In the genomic region with DNA sequence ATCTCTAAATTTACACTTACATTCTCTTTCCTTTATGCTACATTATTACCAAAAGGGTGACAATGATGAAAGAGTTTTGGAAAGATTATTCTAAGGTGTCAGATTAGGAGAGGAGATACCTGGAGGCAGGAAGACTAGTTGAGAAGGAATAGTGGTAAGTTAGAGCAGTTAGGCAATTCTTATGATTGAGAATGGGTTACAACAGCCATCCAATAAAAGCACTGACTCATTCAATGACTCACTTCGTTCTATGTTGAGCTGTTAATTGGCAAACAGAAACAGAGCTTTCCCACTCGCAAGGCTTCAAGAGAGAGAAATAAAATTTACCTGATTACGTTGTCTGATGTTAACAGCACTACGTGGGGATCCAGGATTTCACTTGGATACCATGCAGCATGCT, we compare ENCODE assay signal across 10 cellular contexts. TPM values are rescaled to one million over a fixed set of nuclear protein-coding genes. Genes with fewer than 3 reads are reported as not detected.
DNase-seq lines count a peak whose midpoint lies in the region; ATAC-seq, FAIRE-seq and TF ChIP-seq lines count a peak whose summit lies in the region.
"Had no signal": no experiment of that assay in that cellular context is flagged by ENCODE, and none has a peak within 500 bp of the region (broad histone marks: within the 10 kb centered on the region; RNA-seq: fewer than 3 reads in every experiment).

No MANE protein-coding gene starts in this region.

- no peak for DNase-seq in HepG2 (ENCODE audit: low spot score)
- DNase-seq in glomerular visceral epithelial cell (ENCODE audit: extremely low spot score): peak; percentile 50
- no peak for DNase-seq in aorta
- no peak for DNase-seq in NCI-H345 (lab: John Stamatoyannopoulos, UW)
- no peak for DNase-seq in GM12891 (ENCODE audit: insufficient read length, low spot score)
- DNase-seq: activated naive CD8-positive, alpha-beta T cell treated with anti-CD3 and anti-CD28 coated beads, Interleukin-2, amount 10 ng/mL, durations not matched to agents 7 days and 5 days; Caco-2 had no signal

- BruUV-seq in HepG2 (replicated peaks; lab: Mats Ljungman, UMichigan): no TSS peak

- peak overlapping the region; percentile 9 for H3K4me3 Mint-ChIP-seq in activated T-helper 17 cell treated with anti-CD3 and anti-CD28 coated beads, Interleukin-2, amount 50 U/mL, for 72 hours
- H3K4me3 Mint-ChIP-seq: activated naive CD8-positive, alpha-beta T cell treated with anti-CD3 and anti-CD28 coated beads, Interleukin-2, amount 10 ng/mL, durations not matched to agents 7 days and 5 days had no signal

- H3K9me3 ChIP-seq in liver (ENCODE audit: control insufficient read depth in 4 of 4, low read length in 3 of 4) (no peaks in the 10 kb centered on the region), HepG2 (ENCODE audit: low read length) (no peaks in the 10 kb centered on the region), aorta (ENCODE audit: control insufficient read depth, low read length) (no peaks in the 10 kb centered on the region)
- H3K9me3 ChIP-seq: Caco-2 had no signal

- WGBS in liver: 41% methylated on average over 4 of the region's 4 CpGs
- 95% methylated on average over 4 of the region's 4 CpGs for WGBS in HepG2 (ENCODE audit: low lambda C conversion rate)
- 2 to 5% methylated on average over 4 of the region's 4 CpGs for WGBS in aorta, 2 donors

- peak overlapping the region; percentile 61 to 88 for H3K27ac ChIP-seq in liver (ENCODE audit: low read depth in 1 of 2, low read length in 2 of 2)
- H3K27ac ChIP-seq in HepG2 (ENCODE audit: extremely low read length, insufficient read depth, low read length): no peak overlapping the region
- H3K27ac ChIP-seq in aorta (ENCODE audit: low read depth in 1 of 2, low read length in 2 of 2): peak overlapping the region in 1 of 2 donors; percentile 26

- no peaks in the 10 kb centered on the region for H3K27me3 Mint-ChIP-seq in activated T-helper 17 cell treated with anti-CD3 and anti-CD28 coated beads, Interleukin-2, amount 50 U/mL, for 72 hours
- H3K27me3 Mint-ChIP-seq: activated naive CD8-positive, alpha-beta T cell treated with anti-CD3 and anti-CD28 coated beads, Interleukin-2, amount 10 ng/mL, durations not matched to agents 7 days and 5 days had no signal

- POLR2A ChIA-PET in HepG2 (lab: Yijun Ruan, JAX): no interaction called here

- H3K9me3 Mint-ChIP-seq in activated T-helper 17 cell treated with anti-CD3 and anti-CD28 coated beads, Interleukin-2, amount 50 U/mL, for 72 hours: no peaks in the 10 kb centered on the region
- H3K9me3 Mint-ChIP-seq: activated naive CD8-positive, alpha-beta T cell treated with anti-CD3 and anti-CD28 coated beads, Interleukin-2, amount 10 ng/mL, durations not matched to agents 7 days and 5 days had no signal

- H3K27ac Mint-ChIP-seq in activated T-helper 17 cell treated with anti-CD3 and anti-CD28 coated beads, Interleukin-2, amount 50 U/mL, for 72 hours: no peak overlapping the region
- H3K27ac Mint-ChIP-seq: activated naive CD8-positive, alpha-beta T cell treated with anti-CD3 and anti-CD28 coated beads, Interleukin-2, amount 10 ng/mL, durations not matched to agents 7 days and 5 days had no signal

- H3K9ac ChIP-seq in liver (ENCODE audit: low read depth in 1 of 2, low read length in 2 of 2): no peak overlapping the region
- no peak overlapping the region for H3K9ac ChIP-seq in HepG2 (ENCODE audit: insufficient read depth, low read depth, low read length)

- FAIRE-seq in HepG2 (lab: Jason Lieb, UNC): no peak
- no peak for FAIRE-seq in GM12891 (lab: Jason Lieb, UNC)

- intact Hi-C loops in HepG2 (cut with micrococcal nuclease; ENCODE audit: unreplicated experiment) (no loop called here), aorta (cut with DNase I) (no loop called here)

- no peaks in the 10 kb centered on the region for H3K27me3 ChIP-seq in liver (ENCODE audit: control insufficient read depth in 4 of 4, insufficient read depth in 4 of 4, low read length in 3 of 4)
- H3K27me3 ChIP-seq in HepG2 (ENCODE audit: control insufficient read depth in 1 of 2, insufficient read depth in 2 of 2, low read length in 2 of 2): no peaks in the 10 kb centered on the region
- no peaks in the 10 kb centered on the region for H3K27me3 ChIP-seq in aorta (ENCODE audit: control insufficient read depth in 1 of 2, insufficient read depth in 2 of 2, low read length in 1 of 2)

- peaks cover 69% of the 10 kb centered on the region for H3K36me3 Mint-ChIP-seq in activated T-helper 17 cell treated with anti-CD3 and anti-CD28 coated beads, Interleukin-2, amount 50 U/mL, for 72 hours (ENCODE audit: low read depth)

- no peak for TF ChIP-seq POLR2A in HepG2 (IDR thresholded peaks at IDR 0.05; ENCODE audit: insufficient read depth in 1 of 2, low read depth in 2 of 2, low read length in 2 of 2)
- no peak for TF ChIP-seq POLR2A in GM12891 (IDR thresholded peaks at IDR 0.05; ENCODE audit: low read depth, low read length)

- TF ChIP-seq RAD21 in liver (IDR thresholded peaks at IDR 0.05): no peak
- TF ChIP-seq RAD21 in HepG2 (CRISPR knock-in tag; IDR thresholded peaks at IDR 0.05): no peak

- no peak overlapping the region for H3K4me2 ChIP-seq in HepG2 (ENCODE audit: low read depth, low read length)

- peaks cover 38% of the 10 kb centered on the region for H3K79me2 ChIP-seq in HepG2 (ENCODE audit: insufficient read depth, low read length)

- no peaks in the 10 kb centered on the region for H4K20me1 ChIP-seq in HepG2 (ENCODE audit: insufficient read depth, low read length)

- no peak for TF ChIP-seq EP300 in HepG2 (IDR thresholded peaks at IDR 0.05; ENCODE audit: low read depth in 2 of 2, low read length in 2 of 2)
- TF ChIP-seq EP300 in HepG2 (CRISPR knock-in tag; IDR thresholded peaks at IDR 0.05; ENCODE audit: borderline replicate concordance): no peak

- in situ Hi-C loops in HepG2 (cut with HindIII; ENCODE audit: extremely low pct_ligation_motif_present, low pct_unique_long_range_greater_than_20kb): no loop called here

- peaks cover 15 to 44% (median 26%) of the 10 kb centered on the region in 4 donors for H3K4me1 ChIP-seq in liver (ENCODE audit: control insufficient read depth in 4 of 4, insufficient read depth in 4 of 4, low read length in 3 of 4)
- peaks cover 40% of the 10 kb centered on the region for H3K4me1 ChIP-seq in HepG2 (ENCODE audit: insufficient read depth, low read length)
- peaks cover 0 to 8% of the 10 kb centered on the region in 2 donors for H3K4me1 ChIP-seq in aorta (ENCODE audit: control insufficient read depth in 1 of 2, insufficient read depth in 2 of 2, low read length in 2 of 2)
- H3K4me1 ChIP-seq: Caco-2 had no signal

- H3K4me3 ChIP-seq in liver (ENCODE audit: low read depth in 1 of 3, low read length in 3 of 3): no peak overlapping the region
- no peak overlapping the region for H3K4me3 ChIP-seq in HepG2 (replicated peaks in 1 of 3; ENCODE audit: insufficient read depth in 1 of 3, low read depth in 2 of 3, low read length in 3 of 3)
- no peak overlapping the region for H3K4me3 ChIP-seq in aorta (ENCODE audit: low read length in 2 of 2)

- H3K4me1 Mint-ChIP-seq in activated T-helper 17 cell treated with anti-CD3 and anti-CD28 coated beads, Interleukin-2, amount 50 U/mL, for 72 hours: peaks cover 24% of the 10 kb centered on the region

- CTCF ChIA-PET in HepG2 (lab: Yijun Ruan, JAX; ENCODE audit: low intra/inter-chr PET ratio, low total read pairs): no interaction called here

- no peak for TF ChIP-seq CTCF in liver (IDR thresholded peaks at IDR 0.05; ENCODE audit: low read depth, low read length, missing input control)
- no peak for TF ChIP-seq CTCF in HepG2 (CRISPR knock-in tag; IDR thresholded peaks at IDR 0.05)

- peaks cover 2 to 29% (median 19%) of the 10 kb centered on the region in 4 donors for H3K36me3 ChIP-seq in liver (ENCODE audit: control insufficient read depth in 4 of 4, insufficient read depth in 3 of 4, low read depth in 1 of 4, low read length in 3 of 4)
- peaks cover 16 to 63% of the 10 kb centered on the region in 2 experiments for H3K36me3 ChIP-seq in HepG2 (replicated peaks in 1 of 2; ENCODE audit: control insufficient read depth in 1 of 2, insufficient read depth in 2 of 2, low read length in 2 of 2)
- H3K36me3 ChIP-seq in aorta (ENCODE audit: control insufficient read depth in 1 of 2, insufficient read depth in 2 of 2, low read length in 1 of 2): peaks cover 2% of the 10 kb centered on the region in 2 donors

- no peak for ATAC-seq in HepG2
- peak; percentile 86 for ATAC-seq in activated T-helper 17 cell treated with anti-CD3 and anti-CD28 coated beads, Interleukin-2, amount 50 U/mL, for 72 hours (replicated peaks)
- ATAC-seq in aorta (ENCODE audit: low FRiP score): peak; percentile 82
- ATAC-seq in GM21515 (IDR thresholded peaks at IDR 0.05; ENCODE audit: unreplicated experiment): no peak

- no peak overlapping the region for H2AFZ ChIP-seq in HepG2 (ENCODE audit: low read length)

RNA-seq across cellular contexts. Expression of a gene that starts 5.8 kb away (rescaled TPM):
- 100 to 1,000 TPM in 1 of 2 donors, 10 to 100 TPM in 1; 61.4 to 124 TPM for total RNA-seq in liver
- polyA plus RNA-seq in liver: 10 to 100 TPM; 39.6 to 53.4 TPM
- total RNA-seq in HepG2 (2016; rRNA removed; fragmentation: Illumina TruSeq; extraction: Trizol): 130 and 170 TPM in 2 replicates
- 30.4 and 32.6 TPM in 2 replicates for total RNA-seq in HepG2 (2016; cell fraction: cytosol; rRNA removed; fragmentation: Illumina TruSeq; extraction: Trizol; ENCODE audit: low read depth)
- 132 and 163 TPM in 2 replicates for total RNA-seq in HepG2 (2016; cell fraction: insoluble cytoplasmic fraction; rRNA removed; fragmentation: Illumina TruSeq; extraction: Trizol)
- total RNA-seq in HepG2 (2016; cell fraction: membrane; rRNA removed; fragmentation: Illumina TruSeq; extraction: Trizol): 54.6 and 60.9 TPM in 2 replicates
- total RNA-seq in HepG2 (2016; cell fraction: nucleus; rRNA removed; fragmentation: Illumina TruSeq; extraction: Trizol): 87.9 and 98.8 TPM in 2 replicates
- 39.5 and 48.2 TPM in 2 replicates for polyA plus RNA-seq in HepG2 (2011; rRNA removed)
- polyA plus RNA-seq in HepG2 (2011; cell fraction: cytosol; rRNA removed): 35.2 and 42.9 TPM in 2 replicates
- polyA plus RNA-seq in HepG2 (2011; cell fraction: nucleus; rRNA removed): 42.5 and 45.9 TPM in 2 replicates
- polyA plus RNA-seq in HepG2 (2012): 39.2 and 40.9 TPM in 2 replicates
- 17.3 and 19.0 TPM in 2 replicates for polyA plus RNA-seq in HepG2 (2016; cell fraction: cytosol; fragmentation: Illumina TruSeq; extraction: Trizol; ENCODE audit: low read depth)
- 131 and 155 TPM in 2 replicates for polyA plus RNA-seq in HepG2 (2016; cell fraction: insoluble cytoplasmic fraction; fragmentation: Illumina TruSeq; extraction: Trizol; ENCODE audit: low read depth)
- 25.3 and 31.8 TPM in 2 replicates for polyA plus RNA-seq in HepG2 (2016; cell fraction: membrane; fragmentation: Illumina TruSeq; extraction: Trizol; ENCODE audit: low read depth)
- polyA plus RNA-seq in HepG2 (2016; cell fraction: nucleus; fragmentation: Illumina TruSeq; extraction: Trizol; ENCODE audit: insufficient read depth, low read depth): 71.1 and 89.9 TPM in 2 replicates
- 74.6 and 180 TPM in 2 replicates for polyA minus RNA-seq in HepG2 (2011; rRNA and poly(A)+ RNA removed; ENCODE audit: low replicate concordance)
- 43.0 and 46.7 TPM in 2 replicates for polyA minus RNA-seq in HepG2 (2011; cell fraction: cytosol; rRNA and poly(A)+ RNA removed)
- 105 and 113 TPM in 2 replicates for polyA minus RNA-seq in HepG2 (2011; cell fraction: nucleus; rRNA and poly(A)+ RNA removed)
- total RNA-seq in activated T-helper 17 cell treated with anti-CD3 and anti-CD28 coated beads, Interleukin-2, amount 50 U/mL, for 72 hours: 100 to 1,000 TPM in 1 of 2 donors, 10 to 100 TPM in 1; 77.2 to 101 TPM
- total RNA-seq in aorta: 10 to 100 TPM; 43.2 to 56.5 TPM
- polyA plus RNA-seq in aorta: 10 to 100 TPM; 28.2 to 50.7 TPM
- 111 TPM for polyA plus RNA-seq in GM12891 (2012; ENCODE audit: low read depth, missing spikeins)

RNA-seq across cellular contexts. Expression of a gene that starts 6.3 kb away (rescaled TPM):
- total RNA-seq in liver (10 to 100 TPM; 21.7 to 37.0 TPM), HepG2 (2016; rRNA removed; fragmentation: Illumina TruSeq; extraction: Trizol) (54.7 and 58.5 TPM in 2 replicates), aorta (10 to 100 TPM; 29.2 to 32.5 TPM)
- polyA plus RNA-seq in liver (10 to 100 TPM; 10.9 to 34.0 TPM), HepG2 (2011; rRNA removed) (36.3 and 42.1 TPM in 2 replicates), aorta (10 to 100 TPM; 44.1 to 59.6 TPM)
- 16.2 and 18.9 TPM in 2 replicates for total RNA-seq in HepG2 (2016; cell fraction: cytosol; rRNA removed; fragmentation: Illumina TruSeq; extraction: Trizol; ENCODE audit: low read depth)
- total RNA-seq in HepG2 (2016; cell fraction: insoluble cytoplasmic fraction; rRNA removed; fragmentation: Illumina TruSeq; extraction: Trizol): 54.9 and 62.0 TPM in 2 replicates
- total RNA-seq in HepG2 (2016; cell fraction: membrane; rRNA removed; fragmentation: Illumina TruSeq; extraction: Trizol): 22.7 and 27.6 TPM in 2 replicates
- total RNA-seq in HepG2 (2016; cell fraction: nucleus; rRNA removed; fragmentation: Illumina TruSeq; extraction: Trizol): 50.9 and 60.8 TPM in 2 replicates
- polyA plus RNA-seq in HepG2 (2011; cell fraction: cytosol; rRNA removed): 26.3 and 28.2 TPM in 2 replicates
- polyA plus RNA-seq in HepG2 (2011; cell fraction: nucleus; rRNA removed): 40.9 and 53.2 TPM in 2 replicates
- 28.1 and 30.8 TPM in 2 replicates for polyA plus RNA-seq in HepG2 (2012)
- 10.1 TPM in 2 replicates for polyA plus RNA-seq in HepG2 (2016; cell fraction: cytosol; fragmentation: Illumina TruSeq; extraction: Trizol; ENCODE audit: low read depth)
- polyA plus RNA-seq in HepG2 (2016; cell fraction: insoluble cytoplasmic fraction; fragmentation: Illumina TruSeq; extraction: Trizol; ENCODE audit: low read depth): 44.0 and 48.5 TPM in 2 replicates
- 14.2 and 15.2 TPM in 2 replicates for polyA plus RNA-seq in HepG2 (2016; cell fraction: membrane; fragmentation: Illumina TruSeq; extraction: Trizol; ENCODE audit: low read depth)
- polyA plus RNA-seq in HepG2 (2016; cell fraction: nucleus; fragmentation: Illumina TruSeq; extraction: Trizol; ENCODE audit: insufficient read depth, low read depth): 80.1 and 81.6 TPM in 2 replicates
- 19.9 and 28.3 TPM in 2 replicates for polyA minus RNA-seq in HepG2 (2011; rRNA and poly(A)+ RNA removed; ENCODE audit: low replicate concordance)
- polyA minus RNA-seq in HepG2 (2011; cell fraction: cytosol; rRNA and poly(A)+ RNA removed): 7.7 and 10.6 TPM in 2 replicates
- 50.2 and 57.8 TPM in 2 replicates for polyA minus RNA-seq in HepG2 (2011; cell fraction: nucleus; rRNA and poly(A)+ RNA removed)
- total RNA-seq in activated T-helper 17 cell treated with anti-CD3 and anti-CD28 coated beads, Interleukin-2, amount 50 U/mL, for 72 hours: 10 to 100 TPM; 32.9 to 33.8 TPM
- polyA plus RNA-seq in GM12891 (2012; ENCODE audit: low read depth, missing spikeins): 43.3 TPM

RNA-seq across cellular contexts. Expression of a gene that starts 25.3 kb away (rescaled TPM):
- total RNA-seq in liver (100 to 1,000 TPM in 1 of 2 donors, 10 to 100 TPM in 1; 94.9 to 107 TPM), HepG2 (2016; rRNA removed; fragmentation: Illumina TruSeq; extraction: Trizol) (631 and 680 TPM in 2 replicates), aorta (10 to 100 TPM; 51.8 to 60.1 TPM)
- polyA plus RNA-seq in liver (100 to 1,000 TPM; 118 to 123 TPM), HepG2 (2011; rRNA removed) (143 and 219 TPM in 2 replicates), aorta (100 to 1,000 TPM in 1 of 2 donors, 10 to 100 TPM in 1; 58.5 to 111 TPM)
- 223 and 253 TPM in 2 replicates for total RNA-seq in HepG2 (2016; cell fraction: cytosol; rRNA removed; fragmentation: Illumina TruSeq; extraction: Trizol; ENCODE audit: low read depth)
- total RNA-seq in HepG2 (2016; cell fraction: insoluble cytoplasmic fraction; rRNA removed; fragmentation: Illumina TruSeq; extraction: Trizol): 605 and 675 TPM in 2 replicates
- 338 and 363 TPM in 2 replicates for total RNA-seq in HepG2 (2016; cell fraction: membrane; rRNA removed; fragmentation: Illumina TruSeq; extraction: Trizol)
- total RNA-seq in HepG2 (2016; cell fraction: nucleus; rRNA removed; fragmentation: Illumina TruSeq; extraction: Trizol): 227 and 273 TPM in 2 replicates
- polyA plus RNA-seq in HepG2 (2011; cell fraction: cytosol; rRNA removed): 153 and 205 TPM in 2 replicates
- 59.5 and 75.2 TPM in 2 replicates for polyA plus RNA-seq in HepG2 (2011; cell fraction: nucleus; rRNA removed)
- polyA plus RNA-seq in HepG2 (2012): 262 and 271 TPM in 2 replicates
- 208 and 216 TPM in 2 replicates for polyA plus RNA-seq in HepG2 (2016; cell fraction: cytosol; fragmentation: Illumina TruSeq; extraction: Trizol; ENCODE audit: low read depth)
- 559 and 587 TPM in 2 replicates for polyA plus RNA-seq in HepG2 (2016; cell fraction: insoluble cytoplasmic fraction; fragmentation: Illumina TruSeq; extraction: Trizol; ENCODE audit: low read depth)
- polyA plus RNA-seq in HepG2 (2016; cell fraction: membrane; fragmentation: Illumina TruSeq; extraction: Trizol; ENCODE audit: low read depth): 287 and 298 TPM in 2 replicates
- 354 and 385 TPM in 2 replicates for polyA plus RNA-seq in HepG2 (2016; cell fraction: nucleus; fragmentation: Illumina TruSeq; extraction: Trizol; ENCODE audit: insufficient read depth, low read depth)
- polyA minus RNA-seq in HepG2 (2011; rRNA and poly(A)+ RNA removed; ENCODE audit: low replicate concordance): 48.7 and 110 TPM in 2 replicates
- 109 and 144 TPM in 2 replicates for polyA minus RNA-seq in HepG2 (2011; cell fraction: cytosol; rRNA and poly(A)+ RNA removed)
- 43.8 and 49.1 TPM in 2 replicates for polyA minus RNA-seq in HepG2 (2011; cell fraction: nucleus; rRNA and poly(A)+ RNA removed)
- total RNA-seq in activated T-helper 17 cell treated with anti-CD3 and anti-CD28 coated beads, Interleukin-2, amount 50 U/mL, for 72 hours: 100 to 1,000 TPM; 164 to 396 TPM
- 331 TPM for polyA plus RNA-seq in GM12891 (2012; ENCODE audit: low read depth, missing spikeins)

RNA-seq across cellular contexts. Expression of a gene that starts 55.1 kb away (rescaled TPM):
- 10 to 100 TPM in 1 of 2 donors, 1 to 10 TPM in 1; 7.7 to 12.7 TPM for total RNA-seq in liver
- 1 to 10 TPM; 2.5 to 6.4 TPM for polyA plus RNA-seq in liver
- 20.1 and 34.8 TPM in 2 replicates for total RNA-seq in HepG2 (2016; rRNA removed; fragmentation: Illumina TruSeq; extraction: Trizol)
- total RNA-seq in HepG2 (2016; cell fraction: cytosol; rRNA removed; fragmentation: Illumina TruSeq; extraction: Trizol; ENCODE audit: low read depth): 12.8 and 14.6 TPM in 2 replicates
- 20.9 and 31.1 TPM in 2 replicates for total RNA-seq in HepG2 (2016; cell fraction: insoluble cytoplasmic fraction; rRNA removed; fragmentation: Illumina TruSeq; extraction: Trizol)
- total RNA-seq in HepG2 (2016; cell fraction: membrane; rRNA removed; fragmentation: Illumina TruSeq; extraction: Trizol): 16.8 and 16.9 TPM in 2 replicates
- total RNA-seq in HepG2 (2016; cell fraction: nucleus; rRNA removed; fragmentation: Illumina TruSeq; extraction: Trizol): 20.4 and 22.7 TPM in 2 replicates
- 15.5 and 18.4 TPM in 2 replicates for polyA plus RNA-seq in HepG2 (2011; rRNA removed)
- polyA plus RNA-seq in HepG2 (2011; cell fraction: cytosol; rRNA removed): 11.2 and 12.3 TPM in 2 replicates
- 20.2 and 22.4 TPM in 2 replicates for polyA plus RNA-seq in HepG2 (2011; cell fraction: nucleus; rRNA removed)
- polyA plus RNA-seq in HepG2 (2012): 15.6 and 16.6 TPM in 2 replicates
- polyA plus RNA-seq in HepG2 (2016; cell fraction: cytosol; fragmentation: Illumina TruSeq; extraction: Trizol; ENCODE audit: low read depth): 1.8 TPM in 2 replicates
- polyA plus RNA-seq in HepG2 (2016; cell fraction: insoluble cytoplasmic fraction; fragmentation: Illumina TruSeq; extraction: Trizol; ENCODE audit: low read depth): 29.3 and 33.3 TPM in 2 replicates
- 7.2 TPM in 2 replicates for polyA plus RNA-seq in HepG2 (2016; cell fraction: membrane; fragmentation: Illumina TruSeq; extraction: Trizol; ENCODE audit: low read depth)
- polyA plus RNA-seq in HepG2 (2016; cell fraction: nucleus; fragmentation: Illumina TruSeq; extraction: Trizol; ENCODE audit: insufficient read depth, low read depth): 46.3 and 53.5 TPM in 2 replicates
- polyA minus RNA-seq in HepG2 (2011; rRNA and poly(A)+ RNA removed; ENCODE audit: low replicate concordance): 44.5 and 49.7 TPM in 2 replicates
- polyA minus RNA-seq in HepG2 (2011; cell fraction: cytosol; rRNA and poly(A)+ RNA removed): 17.9 and 18.8 TPM in 2 replicates
- 14.9 and 15.3 TPM in 2 replicates for polyA minus RNA-seq in HepG2 (2011; cell fraction: nucleus; rRNA and poly(A)+ RNA removed)
- 10 to 100 TPM; 16.2 to 43.8 TPM for total RNA-seq in activated T-helper 17 cell treated with anti-CD3 and anti-CD28 coated beads, Interleukin-2, amount 50 U/mL, for 72 hours
- 10 to 100 TPM in 1 of 2 donors, 1 to 10 TPM in 1; 9.5 to 11.2 TPM for total RNA-seq in aorta
- 1 to 10 TPM; 2.9 to 5.7 TPM for polyA plus RNA-seq in aorta
- 8.6 TPM for polyA plus RNA-seq in GM12891 (2012; ENCODE audit: low read depth, missing spikeins)

Comparison
In these comparisons a context has a peak if more than half of its experiments do, and no peak if none do; other contexts are left out.
1. ATAC-seq: peak in activated T-helper 17 cell treated with anti-CD3 and anti-CD28 coated beads, Interleukin-2, amount 50 U/mL, for 72 hours (single experiment) and aorta (single experiment); none in HepG2 (single experiment) and GM21515 (single experiment).